29 cellular contexts compared by ENCODE assay signal in genomic region chr6:110934499-110934898, GRCh38.
"Had no signal": no experiment of that assay in that cellular context is flagged by ENCODE, and none has a peak within 500 bp of the region (broad histone marks: within the 10 kb centered on the region; RNA-seq: fewer than 3 reads in every experiment).

No MANE protein-coding gene starts in this region.

- DNase-seq: effector memory CD8-positive, alpha-beta T cell; erythroblast; esophagus squamous epithelium; foreskin melanocyte; hypothalamus; immature natural killer cell; islet precursor cell; kidney glomerular epithelial cell; left ventricle myocardium superior; lower lobe of right lung; naive B cell; right lobe of liver; stimulated activated CD4-positive, alpha-beta T cell treated with anti-CD3 and anti-CD28 coated beads, Interleukin-12 subunit alpha, Interleukin-12 subunit beta, amount 100 ng/mL, for 4 hours; stimulated activated CD4-positive, alpha-beta T cell treated with anti-CD3 and anti-CD28 coated beads, Interleukin-1b, Interleukin-23, amount 100 ng/mL, for 48 hours; stimulated activated CD4-positive, alpha-beta T cell treated with anti-CD3 and anti-CD28 coated beads, Interleukin-4, amount 100 ng/mL, for 1 hour; stimulated activated CD8-positive, alpha-beta memory T cell treated with anti-CD3 and anti-CD28 coated beads, Interleukin-4, amount 100 ng/mL, for 48 hours; stimulated activated naive CD8-positive, alpha-beta T cell treated with anti-CD3 and anti-CD28 coated beads, Interleukin-15, Interleukin-2, amounts not matched to agents 100 U/mL and 50 U/mL, for 24 hours; substantia nigra; testis; tibial artery; upper lobe of left lung had no signal

- H3K27ac Mint-ChIP-seq: effector memory CD8-positive, alpha-beta T cell; immature natural killer cell; nephron; neural progenitor cell; progenitor cell of endocrine pancreas had no signal

- FAIRE-seq: endometrium, urothelium cell line had no signal

- H3K9me3 Mint-ChIP-seq: effector memory CD8-positive, alpha-beta T cell; immature natural killer cell; nephron; neural progenitor cell had no signal

- H3K4me3 ChIP-seq: coronary artery, esophagus squamous epithelium, lower lobe of right lung, neural progenitor cell, right lobe of liver, smooth muscle cell, testis, tibial artery, upper lobe of left lung had no signal

- H3K4me1 Mint-ChIP-seq: nephron, neural progenitor cell had no signal

- H3K36me3 Mint-ChIP-seq: naive B cell, neural progenitor cell had no signal

- H3K9ac ChIP-seq: neural progenitor cell, parathyroid adenoma had no signal

- H2AFZ ChIP-seq: neural progenitor cell, parathyroid adenoma had no signal

- H3K79me2 ChIP-seq: parathyroid adenoma had no signal

- H3K9me3 ChIP-seq: esophagus squamous epithelium, lower lobe of right lung, right lobe of liver, testis, tibial artery, upper lobe of left lung had no signal

- H3K4me3 Mint-ChIP-seq: effector memory CD8-positive, alpha-beta T cell; immature natural killer cell; naive B cell; nephron; neural progenitor cell had no signal

- H3K4me2 ChIP-seq: neural progenitor cell, smooth muscle cell had no signal

- H3K27me3 ChIP-seq: esophagus squamous epithelium, neural progenitor cell, right lobe of liver, testis, tibial artery, upper lobe of left lung had no signal

- H3K4me1 ChIP-seq: lower lobe of right lung, neural progenitor cell, parathyroid adenoma, right lobe of liver, testis, tibial artery, upper lobe of left lung had no signal

- H3K27me3 Mint-ChIP-seq: effector memory CD8-positive, alpha-beta T cell; progenitor cell of endocrine pancreas had no signal

- H3K27ac ChIP-seq: coronary artery, esophagus squamous epithelium, lower lobe of right lung, neural progenitor cell, parathyroid adenoma, right lobe of liver, testis, tibial artery, upper lobe of left lung had no signal

- ATAC-seq: effector memory CD8-positive, alpha-beta T cell; left ventricle myocardium superior; lower lobe of right lung; right lobe of liver; stimulated activated naive CD8-positive, alpha-beta T cell treated with anti-CD3 and anti-CD28 coated beads, Interleukin-15, Interleukin-2, amounts not matched to agents 100 U/mL and 50 U/mL, for 24 hours had no signal

- H3K36me3 ChIP-seq: esophagus squamous epithelium, lower lobe of right lung, neural progenitor cell, right lobe of liver, tibial artery, upper lobe of left lung had no signal
